ENCODE assay signal across 1 cellular context in the genomic region with DNA sequence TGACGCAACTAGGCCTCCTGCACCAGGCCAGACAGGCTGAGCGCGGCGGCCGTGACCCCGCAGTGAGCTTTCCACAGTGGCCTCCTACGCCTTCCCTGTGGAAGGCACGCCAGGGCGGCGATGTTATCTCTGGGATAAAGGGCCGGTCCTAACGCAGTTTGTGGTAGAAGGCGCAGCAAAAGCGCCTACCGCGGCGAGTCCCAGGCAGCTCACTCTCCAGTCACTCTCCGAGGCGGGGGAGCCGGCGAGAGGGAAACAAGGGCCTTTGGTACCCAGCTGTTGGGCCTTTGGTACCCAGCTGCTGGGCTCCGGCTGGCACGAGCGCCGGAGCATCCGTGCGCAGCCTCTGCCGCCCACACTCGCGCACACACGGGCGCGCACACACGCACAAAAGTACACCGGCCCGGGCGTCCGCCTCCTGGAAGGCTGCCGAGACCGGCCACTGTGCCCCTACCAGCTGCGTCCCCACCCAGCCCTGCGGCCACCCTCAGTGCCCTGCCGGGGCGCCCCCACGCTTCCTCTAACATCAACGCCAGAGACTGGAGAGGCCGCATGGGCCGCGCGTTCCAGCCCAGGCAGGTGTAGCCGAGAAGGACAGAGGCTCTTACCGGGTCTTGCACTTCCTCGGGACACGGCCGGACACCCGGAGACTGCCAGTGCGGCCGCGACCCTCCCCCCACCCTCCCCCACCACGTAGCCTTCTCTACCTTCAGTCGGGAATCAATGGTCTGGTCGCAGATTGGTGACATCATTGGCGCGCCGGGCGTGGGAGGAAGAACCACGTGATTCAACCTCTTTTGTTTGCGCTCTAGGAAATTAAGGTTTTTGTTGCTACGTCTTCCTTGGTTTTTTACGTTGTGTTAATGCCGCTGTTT.
A peak's percentile ranks its signal among the peaks of the same experiment; 100 is the strongest.
TF ChIP-seq lines count a peak whose summit lies in the region.

No MANE protein-coding gene starts in this region.

TF ChIP-seq in H1, 55 proteins besides CTCF, POLR2A, EP300 and RAD21:
- TF ChIP-seq, protein P1, sequence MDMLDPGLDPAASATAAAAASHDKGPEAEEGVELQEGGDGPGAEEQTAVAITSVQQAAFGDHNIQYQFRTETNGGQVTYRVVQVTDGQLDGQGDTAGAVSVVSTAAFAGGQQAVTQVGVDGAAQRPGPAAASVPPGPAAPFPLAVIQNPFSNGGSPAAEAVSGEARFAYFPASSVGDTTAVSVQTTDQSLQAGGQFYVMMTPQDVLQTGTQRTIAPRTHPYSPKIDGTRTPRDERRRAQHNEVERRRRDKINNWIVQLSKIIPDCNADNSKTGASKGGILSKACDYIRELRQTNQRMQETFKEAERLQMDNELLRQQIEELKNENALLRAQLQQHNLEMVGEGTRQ (IDR thresholded peaks at IDR 0.05; ENCODE audit: low read length): peak; percentile 90
- TF ChIP-seq NRF1 (IDR thresholded peaks at IDR 0.05; ENCODE audit: low read depth, low read length) (no peak), NANOG (IDR thresholded peaks at IDR 0.05; ENCODE audit: insufficient read depth, low read depth, low read length, poor library complexity, severe bottlenecking) (no peak), ASH2L (IDR thresholded peaks at IDR 0.05; ENCODE audit: low read length) (peak; percentile 88), TAF7 (optimal IDR thresholded peaks at IDR 0.05; ENCODE audit: borderline replicate concordance, low read depth, low read length) (no peak), RBBP5 (IDR thresholded peaks at IDR 0.05; ENCODE audit: borderline replicate concordance, low read depth, low read length) (peak; percentile 90), KDM4A (IDR thresholded peaks at IDR 0.05; ENCODE audit: low read depth, low read length, severe bottlenecking) (peak; percentile 94), TBP (IDR thresholded peaks at IDR 0.05; ENCODE audit: low read depth, low read length) (peak; percentile 28; the same call in 1 of the 2 replicates), PHF8 (conservative IDR thresholded peaks at IDR 0.05; ENCODE audit: low read depth, low read length) (peak; percentile 81), CREB1 (IDR thresholded peaks at IDR 0.05) (peak; percentile 98), KDM5A (IDR thresholded peaks at IDR 0.05; ENCODE audit: low read length) (peak; percentile 74), CHD1 (IDR thresholded peaks at IDR 0.05; ENCODE audit: low read depth, low read length) (no peak), SRF (IDR thresholded peaks at IDR 0.05; ENCODE audit: low read depth, low read length) (peak; percentile 79), HDAC6 (IDR thresholded peaks at IDR 0.05; ENCODE audit: low read depth, low read length) (no peak), CTBP2 (IDR thresholded peaks at IDR 0.05; ENCODE audit: borderline replicate concordance, insufficient read depth, insufficient read length, low read length) (no peak), CBX8 (IDR thresholded peaks at IDR 0.05; ENCODE audit: borderline replicate concordance, low read depth, low read length) (no peak), MAX (IDR thresholded peaks at IDR 0.05) (peak; percentile 95), JUND (IDR thresholded peaks at IDR 0.05; ENCODE audit: low read length) (no peak), SIN3A (conservative IDR thresholded peaks at IDR 0.05 in 1 of 2, IDR thresholded peaks at IDR 0.05 in 1 of 2; ENCODE audit: low read depth in 1 of 2, low read length in 2 of 2) (peak; percentile 75 to 82; a peak in 2 of 4 replicates), SUZ12 (IDR thresholded peaks at IDR 0.05; ENCODE audit: low read length) (no peak), SP2 (IDR thresholded peaks at IDR 0.05; ENCODE audit: low read length) (no peak), EGR1 (IDR thresholded peaks at IDR 0.05; ENCODE audit: borderline replicate concordance, low read depth, low read length) (peak; percentile 99), GABPA (IDR thresholded peaks at IDR 0.05; ENCODE audit: borderline replicate concordance, insufficient read depth, low read length) (no peak), RNF2 (IDR thresholded peaks at IDR 0.05; ENCODE audit: borderline replicate concordance, low read depth, low read length, missing control alignments, poor library complexity, severe bottlenecking) (no peak), RFX5 (IDR thresholded peaks at IDR 0.05; ENCODE audit: borderline replicate concordance, low read depth, low read length) (no peak), ZNF274 (IDR thresholded peaks at IDR 0.05; ENCODE audit: borderline replicate concordance, extremely low read depth, low read length) (no peak), TAF1 (IDR thresholded peaks at IDR 0.05; ENCODE audit: low read depth, low read length) (peak; percentile 77; the same call in 1 of the 2 replicates)
- TF ChIP-seq, protein P2, sequence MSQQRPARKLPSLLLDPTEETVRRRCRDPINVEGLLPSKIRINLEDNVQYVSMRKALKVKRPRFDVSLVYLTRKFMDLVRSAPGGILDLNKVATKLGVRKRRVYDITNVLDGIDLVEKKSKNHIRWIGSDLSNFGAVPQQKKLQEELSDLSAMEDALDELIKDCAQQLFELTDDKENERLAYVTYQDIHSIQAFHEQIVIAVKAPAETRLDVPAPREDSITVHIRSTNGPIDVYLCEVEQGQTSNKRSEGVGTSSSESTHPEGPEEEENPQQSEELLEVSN (IDR thresholded peaks at IDR 0.05): 0 out of 2 replicates have a peak, but pooled peaks have one; percentile 36
- TF ChIP-seq, protein P3, sequence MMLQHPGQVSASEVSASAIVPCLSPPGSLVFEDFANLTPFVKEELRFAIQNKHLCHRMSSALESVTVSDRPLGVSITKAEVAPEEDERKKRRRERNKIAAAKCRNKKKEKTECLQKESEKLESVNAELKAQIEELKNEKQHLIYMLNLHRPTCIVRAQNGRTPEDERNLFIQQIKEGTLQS (IDR thresholded peaks at IDR 0.05; ENCODE audit: insufficient read depth, low read depth, low read length): peak; percentile 95
